Comparison of ENCODE assay signal across 16 cellular contexts in genomic region chr12:95143784-95144205, GRCh38.
A peak's percentile ranks its signal among the peaks of the same experiment; 100 is the strongest.
DNase-seq lines count a peak whose midpoint lies in the region; ATAC-seq and TF ChIP-seq lines count a peak whose summit lies in the region.
"Had no signal": no experiment of that assay in that cellular context is flagged by ENCODE, and none has a peak within 500 bp of the region (broad histone marks: within the 10 kb centered on the region; RNA-seq: fewer than 3 reads in every experiment).

No MANE protein-coding gene starts in this region.

- H3K27me3 Mint-ChIP-seq in neural progenitor cell (ENCODE audit: insufficient read depth, low read depth) = peaks cover 3% of the 10 kb centered on the region
- H3K27me3 Mint-ChIP-seq: activated CD8-positive, alpha-beta T cell treated with anti-CD3 and anti-CD28 coated beads for 36 hours; brain had no signal

- H3K27ac ChIP-seq in neural progenitor cell = no peak overlapping the region
- H3K27ac ChIP-seq: SJCRH30 had no signal

- intact Hi-C loops in left ventricle myocardium superior (cut with micrococcal nuclease) = no loop called here

- H3K4me3 ChIP-seq in cardiac fibroblast (replicated peaks in 1 of 2; ENCODE audit: low read depth in 2 of 2, low read length in 2 of 2) = no peak overlapping the region
- H3K4me3 ChIP-seq in neural progenitor cell = no peak overlapping the region
- H3K4me3 ChIP-seq: SJCRH30 had no signal

- H3K79me2 ChIP-seq in neural progenitor cell (ENCODE audit: low read depth) = no peaks in the 10 kb centered on the region

- H3K36me3 Mint-ChIP-seq in neural progenitor cell = peaks cover 18% of the 10 kb centered on the region

- no peak overlapping the region for H2AFZ ChIP-seq in neural progenitor cell (replicated peaks)

- peaks cover 7% of the 10 kb centered on the region for H3K4me1 ChIP-seq in neural progenitor cell

- in situ Hi-C loops in G401 (cut with HindIII; ENCODE audit: low sequenced_read_pairs) = no loop called here

- H3K27me3 ChIP-seq in neural progenitor cell = no peaks in the 10 kb centered on the region
- H3K27me3 ChIP-seq: SJCRH30 had no signal

- peak overlapping the region; percentile 53 for H3K27ac Mint-ChIP-seq in neural progenitor cell
- H3K27ac Mint-ChIP-seq: activated CD8-positive, alpha-beta T cell treated with anti-CD3 and anti-CD28 coated beads for 36 hours had no signal

- no peak overlapping the region for H3K4me2 ChIP-seq in neural progenitor cell

- H3F3A ChIP-seq in neural progenitor cell (ENCODE audit: low read depth) = peaks cover 6% of the 10 kb centered on the region

- no peak overlapping the region for H3K9ac ChIP-seq in neural progenitor cell

- no peaks in the 10 kb centered on the region for H3K9me3 Mint-ChIP-seq in neural progenitor cell
- H3K9me3 Mint-ChIP-seq: activated CD8-positive, alpha-beta T cell treated with anti-CD3 and anti-CD28 coated beads for 36 hours; brain had no signal

- ATAC-seq in left ventricle myocardium superior = peak; percentile 90
- no peak for ATAC-seq in GM21737 (IDR thresholded peaks at IDR 0.05; ENCODE audit: unreplicated experiment)
- no peak for ATAC-seq in activated CD4-positive, CD25-positive, alpha-beta regulatory T cell treated with anti-CD3 and anti-CD28 coated beads, Interleukin-2, amount 50 U/mL, for 24 hours
- ATAC-seq: activated CD8-positive, alpha-beta T cell treated with anti-CD3 and anti-CD28 coated beads for 36 hours had no signal

- no peak overlapping the region for H3K4me3 Mint-ChIP-seq in neural progenitor cell
- H3K4me3 Mint-ChIP-seq: activated CD8-positive, alpha-beta T cell treated with anti-CD3 and anti-CD28 coated beads for 36 hours; brain had no signal

- H3K9me3 ChIP-seq in neural progenitor cell (ENCODE audit: low read depth) = no peaks in the 10 kb centered on the region
- H3K9me3 ChIP-seq: SJCRH30 had no signal

- H3K36me3 ChIP-seq in neural progenitor cell = no peaks in the 10 kb centered on the region
- H3K36me3 ChIP-seq: SJCRH30 had no signal

- peaks cover 29% of the 10 kb centered on the region for H3K4me1 Mint-ChIP-seq in neural progenitor cell

- no peaks in the 10 kb centered on the region for H4K20me1 ChIP-seq in neural progenitor cell (ENCODE audit: low read depth)

- TF ChIP-seq CTCF in cardiac fibroblast (IDR thresholded peaks at IDR 0.05; ENCODE audit: low read depth, low read length) (no peak), neural progenitor cell (IDR thresholded peaks at IDR 0.05) (no peak)

- DNase-seq in G401 (ENCODE audit: low spot score) (peak; percentile 14), cardiac fibroblast (ENCODE audit: low read depth in 2 of 2) (peak; percentile 42 to 61), left ventricle myocardium superior (no peak), neural progenitor cell (ENCODE audit: low spot score) (no peak), SIG-M5 treated with dmso at 0.1 percent for 504 hours (lab: John Stamatoyannopoulos, UW; ENCODE audit: unreplicated experiment) (no peak), NCI-H510A (lab: John Stamatoyannopoulos, UW) (no peak)
- DNase-seq: activated CD8-positive, alpha-beta T cell treated with anti-CD3 and anti-CD28 coated beads for 36 hours; DND-41; effector memory CD4-positive, alpha-beta T cell; MV-4-11; NCI-H2171; posterior cingulate gyrus; SJCRH30 had no signal

Comparison
In these comparisons a context has a peak if more than half of its experiments do, and no peak if none do; other contexts are left out.
1. DNase-seq: peak in G401 (single experiment) and cardiac fibroblast (2 of 2); none in left ventricle myocardium superior (single experiment), neural progenitor cell (single experiment), SIG-M5 treated with dmso at 0.1 percent for 504 hours (single experiment) and NCI-H510A (single experiment).